Comparison of ENCODE assay signal across 8 cellular contexts in genomic region chr10:74056081-74056818, GRCh38. TPM values are rescaled to one million over a fixed set of nuclear protein-coding genes. Genes with fewer than 3 reads are reported as not detected.
DNase-seq lines count a peak whose midpoint lies in the region; ATAC-seq, FAIRE-seq and TF ChIP-seq lines count a peak whose summit lies in the region.

No MANE protein-coding gene starts in this region.

- no peak overlapping the region for H3K4me3 Mint-ChIP-seq in H9
- peak overlapping the region; percentile 46 for H3K4me3 Mint-ChIP-seq in activated CD8-positive, alpha-beta T cell treated with anti-CD3 and anti-CD28 coated beads for 36 hours

- H3K9ac ChIP-seq in H9 (ENCODE audit: extremely low read depth, insufficient read length, low read length) = no peak overlapping the region

- no peaks in the 10 kb centered on the region for H4K20me1 ChIP-seq in H9 (ENCODE audit: control insufficient read depth, insufficient read depth, insufficient read length)
- no peaks in the 10 kb centered on the region for H4K20me1 ChIP-seq in hepatocyte (ENCODE audit: insufficient read depth, poor library complexity, severe bottlenecking)

- no peak overlapping the region for H2BK5ac ChIP-seq in H9 (ENCODE audit: insufficient read length, low read length)

- intact Hi-C loops in activated CD8-positive, alpha-beta T cell treated with anti-CD3 and anti-CD28 coated beads for 36 hours (cut with micrococcal nuclease) = no loop called here
- intact Hi-C loops in sciatic nerve (cut with DNase I) = no loop called here

- H3K79me2 ChIP-seq in H9 (ENCODE audit: insufficient read depth, low read length) (peaks cover 18% of the 10 kb centered on the region; the same call in 1 of the 2 replicates), hepatocyte (peaks cover 80% of the 10 kb centered on the region)

- no peak for FAIRE-seq in D721Med (lab: Jason Lieb, UNC)

- no peak overlapping the region for H2BK20ac ChIP-seq in H9 (ENCODE audit: low read depth, low read length, poor library complexity, severe bottlenecking)

- no peak overlapping the region for H3K4me3 ChIP-seq in hepatocyte

- DNase-seq in CD1c-positive myeloid dendritic cell (ENCODE audit: extremely low spot score) (peak; percentile 46), H9 (no peak), hepatocyte (ENCODE audit: low spot score) (no peak), NCI-H748 treated with DMSO at 0.1 percent for 48 hours (lab: John Stamatoyannopoulos, UW) (no peak), D721Med (ENCODE audit: insufficient read length, low spot score) (no peak), sciatic nerve (ENCODE audit: low spot score) (no peak)
- DNase-seq in activated CD8-positive, alpha-beta T cell treated with anti-CD3 and anti-CD28 coated beads for 36 hours = peak; percentile 38

- WGBS in H9 (ENCODE audit: extremely low coverage, insufficient read length, low lambda C conversion rate) = no CpG with 5 or more reads among the region's 2 CpGs
- WGBS in hepatocyte (ENCODE audit: low lambda C conversion rate, missing lambda C conversion rate) = 66% methylated on average over 2 of the region's 2 CpGs

- no peaks in the 10 kb centered on the region for H3K27me3 Mint-ChIP-seq in H9 (ENCODE audit: low read depth)
- H3K27me3 Mint-ChIP-seq in activated CD8-positive, alpha-beta T cell treated with anti-CD3 and anti-CD28 coated beads for 36 hours = no peaks in the 10 kb centered on the region

- H3K23ac ChIP-seq in H9 (ENCODE audit: insufficient read length, low read depth, low read length) = no peak overlapping the region

- no peak overlapping the region for H3K14ac ChIP-seq in H9 (ENCODE audit: insufficient read depth, low read length)

- no peak overlapping the region for H3K4ac ChIP-seq in H9 (ENCODE audit: low read depth, low read length)

- POLR2A ChIA-PET in activated CD8-positive, alpha-beta T cell treated with anti-CD3 and anti-CD28 coated beads for 36 hours (lab: Charles Lee) = interaction anchor here (0.9 to 1.0 kb wide), 2 partner anchors 12 to 78 kb away, joined by 3 read pairs; no protein-coding TSS in a partner anchor

- no peaks in the 10 kb centered on the region for H3K9me2 ChIP-seq in hepatocyte (replicated peaks; ENCODE audit: insufficient read depth)

- peak; percentile 83 for ATAC-seq in activated CD8-positive, alpha-beta T cell treated with anti-CD3 and anti-CD28 coated beads for 36 hours
- ATAC-seq in GM21360 (IDR thresholded peaks at IDR 0.05; ENCODE audit: unreplicated experiment) (no peak), sciatic nerve (no peak)

- no peaks in the 10 kb centered on the region for H3K36me3 ChIP-seq in hepatocyte (replicated peaks; ENCODE audit: insufficient read depth, low read depth)

- H3K27ac ChIP-seq in H9 (ENCODE audit: insufficient read length, low read depth, low read length) = no peak overlapping the region
- peak overlapping the region; percentile 78 for H3K27ac ChIP-seq in hepatocyte

- H3K56ac ChIP-seq in H9 (ENCODE audit: insufficient read length, low read depth, low read length) = no peak overlapping the region

- peaks cover 5 to 15% of the 10 kb centered on the region in 2 experiments; a peak in 3 of 4 replicates for H3K4me1 Mint-ChIP-seq in H9
- H3K4me1 Mint-ChIP-seq in activated CD8-positive, alpha-beta T cell treated with anti-CD3 and anti-CD28 coated beads for 36 hours (ENCODE audit: low read depth) = peaks cover 30% of the 10 kb centered on the region

- H2AFZ ChIP-seq in H9 (ENCODE audit: low read length) (no peak overlapping the region), hepatocyte (no peak overlapping the region)

- H4K91ac ChIP-seq in H9 (ENCODE audit: insufficient read length, low read depth, low read length) = no peak overlapping the region

- H3K4me2 ChIP-seq in H9 (ENCODE audit: insufficient read depth, insufficient read length, low read length) (no peak overlapping the region), hepatocyte (peak overlapping the region; percentile 35)

- no peak overlapping the region for H2BK15ac ChIP-seq in H9 (ENCODE audit: low read depth, low read length)

- CTCF ChIA-PET in activated CD8-positive, alpha-beta T cell treated with anti-CD3 and anti-CD28 coated beads for 36 hours (lab: Charles Lee) = interaction anchor here (1.1 to 1.8 kb wide), 6 partner anchors 17 to 170 kb away, joined by 3 to 10 read pairs (median 5); partner anchors contain the start of gene VCL

- TF ChIP-seq CTCF in H9 (conservative IDR thresholded peaks at IDR 0.05) (no peak), hepatocyte (IDR thresholded peaks at IDR 0.05; ENCODE audit: poor library complexity) (no peak), D721Med (IDR thresholded peaks at IDR 0.05; ENCODE audit: insufficient read depth, missing control alignments) (no peak)
- TF ChIP-seq CTCF in activated CD8-positive, alpha-beta T cell treated with anti-CD3 and anti-CD28 coated beads for 36 hours (IDR thresholded peaks at IDR 0.05) = no peak

- H3K23me2 ChIP-seq in H9 (ENCODE audit: insufficient read length, low read depth, low read length, poor library complexity, severe bottlenecking) = no peaks in the 10 kb centered on the region

- H3K4me1 ChIP-seq in H9 (ENCODE audit: insufficient read depth, low read length) = no peaks in the 10 kb centered on the region
- H3K4me1 ChIP-seq in hepatocyte (ENCODE audit: insufficient read depth) = peaks cover 17% of the 10 kb centered on the region

- peaks cover 3 to 12% (median 9%) of the 10 kb centered on the region in 3 experiments; a peak in 5 of 7 replicates for H3K36me3 Mint-ChIP-seq in H9 (ENCODE audit: insufficient read depth in 1 of 3, low read depth in 3 of 3)
- H3K36me3 Mint-ChIP-seq in activated CD8-positive, alpha-beta T cell treated with anti-CD3 and anti-CD28 coated beads for 36 hours (ENCODE audit: low read depth) = no peaks in the 10 kb centered on the region

- peaks cover 3% of the 10 kb centered on the region for H3K79me1 ChIP-seq in H9 (ENCODE audit: insufficient read depth, low read depth, low read length, poor library complexity, severe bottlenecking)

- H3K27ac Mint-ChIP-seq in H9 = peak overlapping the region in 2 of 3 experiments; percentile 42 to 68; a peak in 2 of 7 replicates
- peak overlapping the region; percentile 89 for H3K27ac Mint-ChIP-seq in activated CD8-positive, alpha-beta T cell treated with anti-CD3 and anti-CD28 coated beads for 36 hours

- H2BK12ac ChIP-seq in H9 (ENCODE audit: insufficient read length, low read depth, low read length) = no peak overlapping the region

- H3K9me3 Mint-ChIP-seq in H9 = no peaks in the 10 kb centered on the region
- no peaks in the 10 kb centered on the region for H3K9me3 Mint-ChIP-seq in activated CD8-positive, alpha-beta T cell treated with anti-CD3 and anti-CD28 coated beads for 36 hours

- no peaks in the 10 kb centered on the region for H3K9me3 ChIP-seq in H9 (ENCODE audit: control insufficient read depth, low read depth, low read length)
- H3K9me3 ChIP-seq in hepatocyte (ENCODE audit: low read depth) = no peaks in the 10 kb centered on the region

- no peak overlapping the region for H3K18ac ChIP-seq in H9 (ENCODE audit: insufficient read length, low read depth, low read length)

- no peaks in the 10 kb centered on the region for H3K27me3 ChIP-seq in H9 (ENCODE audit: insufficient read depth, low read length)
- no peaks in the 10 kb centered on the region for H3K27me3 ChIP-seq in hepatocyte

- no peak overlapping the region for H4K5ac ChIP-seq in H9 (ENCODE audit: insufficient read length, low read depth, low read length)

- H3T11ph ChIP-seq in H9 (ENCODE audit: low read length) = no peak overlapping the region

- H2AK5ac ChIP-seq in H9 (ENCODE audit: insufficient read length, low read length) = no peak overlapping the region

- no peak overlapping the region for H4K8ac ChIP-seq in H9 (replicated peaks; ENCODE audit: insufficient read length, low read depth, low read length)

- H2BK120ac ChIP-seq in H9 (ENCODE audit: low read depth, low read length, poor library complexity, severe bottlenecking) = no peak overlapping the region

RNA-seq across cellular contexts. Expression of gene VCL, which starts 58.3 kb away (rescaled TPM):
- 291 and 296 TPM in 2 replicates for total RNA-seq in H9 (2021)
- total RNA-seq in activated CD8-positive, alpha-beta T cell treated with anti-CD3 and anti-CD28 coated beads for 36 hours = 10 to 100 TPM; 16.9 to 17.7 TPM
- 77.3 and 93.4 TPM in 2 replicates for total RNA-seq in hepatocyte
- 60.8 and 64.0 TPM in 2 replicates for polyA plus RNA-seq in hepatocyte
- 165 TPM for total RNA-seq in sciatic nerve

Comparison
In these comparisons a context has a peak if more than half of its experiments do, and no peak if none do; other contexts are left out.
1. DNase-seq: peak in CD1c-positive myeloid dendritic cell (single experiment) and activated CD8-positive, alpha-beta T cell treated with anti-CD3 and anti-CD28 coated beads for 36 hours (single experiment); none in H9 (single experiment), hepatocyte (single experiment), NCI-H748 treated with DMSO at 0.1 percent for 48 hours (single experiment), D721Med (single experiment) and sciatic nerve (single experiment).